8 cellular contexts compared by ENCODE assay signal in the genomic region with DNA sequence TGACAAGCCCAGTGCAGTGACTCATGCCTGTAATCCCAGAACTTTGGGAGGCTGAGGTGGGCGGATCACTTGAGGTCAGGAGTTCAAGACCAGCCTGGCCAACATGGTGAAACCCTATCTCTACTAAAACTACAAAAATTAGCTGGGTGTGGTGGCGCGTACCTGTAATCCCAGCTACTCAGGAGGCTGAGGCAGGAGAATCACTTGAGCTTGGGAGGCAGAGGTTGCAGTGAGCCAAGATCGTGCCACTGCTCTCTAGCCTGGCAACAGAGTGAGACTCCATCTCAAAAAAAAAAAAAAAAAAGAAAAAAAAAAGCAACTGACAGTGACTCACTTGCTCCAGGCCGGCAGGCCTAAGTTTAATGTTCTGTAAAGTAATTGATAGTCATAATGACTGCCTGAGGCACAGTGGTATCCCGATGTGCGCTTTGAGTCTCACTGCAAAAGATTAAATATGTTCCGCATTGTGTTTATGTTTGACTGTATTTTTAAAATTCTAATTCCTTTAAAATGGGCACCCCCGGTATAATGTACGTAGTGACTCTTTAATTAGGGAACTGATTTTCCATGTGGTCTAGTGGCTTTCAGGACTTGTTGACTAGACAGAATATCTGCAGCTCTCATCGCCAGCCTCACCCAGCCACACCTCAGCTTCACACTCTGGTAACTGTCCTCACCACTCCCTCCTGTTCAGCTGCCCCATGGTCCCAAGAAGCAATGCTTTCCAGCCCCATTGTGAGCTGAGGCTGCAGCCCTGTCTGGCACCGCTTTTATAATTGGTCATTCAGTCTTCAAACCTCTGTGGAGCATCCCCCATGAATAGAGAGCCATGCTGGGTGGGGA. TPM values are rescaled to one million over a fixed set of nuclear protein-coding genes. Genes with fewer than 3 reads are reported as not detected.
DNase-seq lines count a peak whose midpoint lies in the region; ATAC-seq, FAIRE-seq and TF ChIP-seq lines count a peak whose summit lies in the region.
"Not testable (repeated sequence)": the region's sequence is repeated elsewhere in the genome, so short reads cannot be mapped to it uniquely, and the experiment has no call there.

No MANE protein-coding gene starts in this region.

- H3K4me1 Mint-ChIP-seq in activated CD4-positive, alpha-beta T cell treated with anti-CD3 and anti-CD28 coated beads, Interleukin-2, amount 10 ng/mL, durations not matched to agents 24 days and 14 days, result peaks cover 54% of the 10 kb centered on the region
- peaks cover 35 to 73% (median 60%) of the 10 kb centered on the region in 4 donors for H3K4me1 Mint-ChIP-seq in naive thymus-derived CD8-positive, alpha-beta T cell

- peak overlapping the region; percentile 88 for H3K27ac Mint-ChIP-seq in activated CD4-positive, alpha-beta T cell treated with anti-CD3 and anti-CD28 coated beads, Interleukin-2, amount 10 ng/mL, durations not matched to agents 24 days and 14 days
- H3K27ac Mint-ChIP-seq in naive thymus-derived CD8-positive, alpha-beta T cell, result peak overlapping the region; percentile 20 to 96 (median 90)

- H3K4me3 ChIP-seq in Peyer's patch; fibroblast of villous mesenchyme (ENCODE audit: low read depth, low read length): not testable (repeated sequence)

- H3K36me3 ChIP-seq in Peyer's patch, result not testable (repeated sequence)

- FAIRE-seq in HTR-8/SVneo (lab: Jason Lieb, UNC), result not testable (repeated sequence)

- not testable (repeated sequence) for H3K36me3 Mint-ChIP-seq in activated CD4-positive, alpha-beta T cell treated with anti-CD3 and anti-CD28 coated beads, Interleukin-2, amount 10 ng/mL, durations not matched to agents 24 days and 14 days (ENCODE audit: low read depth); naive thymus-derived CD8-positive, alpha-beta T cell

- peaks cover 0 to 33% (median 19%) of the 10 kb centered on the region in 4 donors for H3K4me1 ChIP-seq in Peyer's patch

- not testable (repeated sequence) for H3K9me3 ChIP-seq in Peyer's patch

- not testable (repeated sequence) for TF ChIP-seq POLR2A in Peyer's patch (IDR thresholded peaks at IDR 0.05)

- POLR2A ChIA-PET in naive thymus-derived CD8-positive, alpha-beta T cell (lab: Charles Lee), result interaction anchor here (0.7 to 5.9 kb wide), 5 partner anchors 27 to 185 kb away, joined by 3 to 42 read pairs (median 4); a partner anchor contains a TSS

- H3K9me3 Mint-ChIP-seq in activated CD4-positive, alpha-beta T cell treated with anti-CD3 and anti-CD28 coated beads, Interleukin-2, amount 10 ng/mL, durations not matched to agents 24 days and 14 days; naive thymus-derived CD8-positive, alpha-beta T cell: not testable (repeated sequence)

- H3K27me3 Mint-ChIP-seq in activated CD4-positive, alpha-beta T cell treated with anti-CD3 and anti-CD28 coated beads, Interleukin-2, amount 10 ng/mL, durations not matched to agents 24 days and 14 days; naive thymus-derived CD8-positive, alpha-beta T cell: not testable (repeated sequence)

- H3K27me3 ChIP-seq in Peyer's patch, result not testable (repeated sequence)

- peak overlapping the region; percentile 64 to 82 (median 70) for H3K27ac ChIP-seq in Peyer's patch

- peak; percentile 42 for DNase-seq in CD1c-positive myeloid dendritic cell (ENCODE audit: extremely low spot score)
- DNase-seq in HTR-8/SVneo (ENCODE audit: insufficient read length, low spot score), result peak; percentile 59
- peak in 2 of 3 donors; percentile 52 to 54 for DNase-seq in Peyer's patch
- not testable (repeated sequence) for DNase-seq in activated CD4-positive, alpha-beta T cell treated with anti-CD3 and anti-CD28 coated beads, Interleukin-2, amount 10 ng/mL, durations not matched to agents 24 days and 14 days; naive thymus-derived CD8-positive, alpha-beta T cell
- DNase-seq in astrocyte of the hippocampus (ENCODE audit: low read depth, low spot score), result peak; percentile 57
- peak; percentile 28 for DNase-seq in fibroblast of villous mesenchyme (ENCODE audit: low read depth)
- DNase-seq in stromal cell of bone marrow (ENCODE audit: low read depth), result peak; percentile 33

- not testable (repeated sequence) for ATAC-seq in naive thymus-derived CD8-positive, alpha-beta T cell

- H3K4me3 Mint-ChIP-seq in activated CD4-positive, alpha-beta T cell treated with anti-CD3 and anti-CD28 coated beads, Interleukin-2, amount 10 ng/mL, durations not matched to agents 24 days and 14 days, result peak overlapping the region; percentile 30
- peak overlapping the region; percentile 9 to 90 (median 81) for H3K4me3 Mint-ChIP-seq in naive thymus-derived CD8-positive, alpha-beta T cell

- TF ChIP-seq CTCF in Peyer's patch (IDR thresholded peaks at IDR 0.05); fibroblast of villous mesenchyme (IDR thresholded peaks at IDR 0.05; ENCODE audit: insufficient read depth, low read depth, low read length): not testable (repeated sequence)

- intact Hi-C loops in activated CD4-positive, alpha-beta T cell treated with anti-CD3 and anti-CD28 coated beads, Interleukin-2, amount 10 ng/mL, durations not matched to agents 24 days and 14 days (cut with micrococcal nuclease), result not testable (repeated sequence)

RNA-seq across cellular contexts. Expression of a gene that starts 24.9 kb away (rescaled TPM):
- total RNA-seq in Peyer's patch, result 10 to 100 TPM; 59.5 to 75.9 (median 69.9) TPM
- total RNA-seq in activated CD4-positive, alpha-beta T cell treated with anti-CD3 and anti-CD28 coated beads, Interleukin-2, amount 10 ng/mL, durations not matched to agents 24 days and 14 days, result 440 and 448 TPM in 2 replicates
- total RNA-seq in fibroblast of villous mesenchyme, result 93.4 and 117 TPM in 2 replicates
- total RNA-seq in naive thymus-derived CD8-positive, alpha-beta T cell, result 10 to 100 TPM; 61.8 to 70.0 TPM
- polyA plus RNA-seq in naive thymus-derived CD8-positive, alpha-beta T cell, result 100 to 1,000 TPM; 156 to 196 (median 164) TPM

RNA-seq across cellular contexts. Expression of a gene that starts 27.7 kb away (rescaled TPM):
- total RNA-seq in Peyer's patch (10 to 100 TPM; 36.5 to 56.1 (median 42.5) TPM), fibroblast of villous mesenchyme (20.6 and 24.6 TPM in 2 replicates)
- 4.5 and 5.5 TPM in 2 replicates for total RNA-seq in activated CD4-positive, alpha-beta T cell treated with anti-CD3 and anti-CD28 coated beads, Interleukin-2, amount 10 ng/mL, durations not matched to agents 24 days and 14 days
- 10 to 100 TPM; 56.5 to 62.2 TPM for total RNA-seq in naive thymus-derived CD8-positive, alpha-beta T cell
- 10 to 100 TPM; 19.9 to 20.8 (median 20.1) TPM for polyA plus RNA-seq in naive thymus-derived CD8-positive, alpha-beta T cell
